ENCODE assay signal across 20 cellular contexts in the genomic region with DNA sequence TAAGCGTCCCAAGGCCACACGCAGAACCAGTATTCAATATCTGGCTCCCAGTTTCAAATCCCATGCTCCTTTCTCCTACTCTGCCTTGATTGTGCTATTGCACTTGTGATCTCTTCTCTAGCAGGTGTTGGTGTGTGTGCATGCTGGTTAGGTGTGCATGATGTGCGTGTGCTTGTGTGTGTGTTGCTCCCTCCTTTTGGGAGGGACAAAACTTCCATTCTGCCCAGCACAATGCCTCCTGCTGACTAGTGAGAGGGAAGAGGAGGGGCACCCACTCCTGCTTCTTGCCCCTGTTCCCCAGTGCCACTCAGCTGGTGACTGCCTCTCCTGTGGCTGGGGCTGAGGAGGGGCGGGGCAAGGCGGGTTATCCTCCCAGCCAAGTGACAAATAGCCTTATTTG. TPM values are rescaled to one million over a fixed set of nuclear protein-coding genes. Genes with fewer than 3 reads are reported as not detected.
"Had no signal": no experiment of that assay in that cellular context is flagged by ENCODE, and none has a peak within 500 bp of the region (broad histone marks: within the 10 kb centered on the region; RNA-seq: fewer than 3 reads in every experiment).

No MANE protein-coding gene starts in this region.

- H3K4me3 ChIP-seq: esophagus muscularis mucosa, gastrocnemius medialis, heart right ventricle, ovary, right atrium auricular region, stomach had no signal

- H3K36me3 Mint-ChIP-seq: naive thymus-derived CD8-positive, alpha-beta T cell; type B pancreatic cell had no signal

- H3K27ac ChIP-seq: epithelial cell of prostate, esophagus muscularis mucosa, gastrocnemius medialis, heart right ventricle, ovary, right atrium auricular region, stomach had no signal

- H3K27me3 ChIP-seq: ovary had no signal

- H3K4me1 ChIP-seq: gastrocnemius medialis had no signal

- H3K36me3 ChIP-seq: esophagus muscularis mucosa, gastrocnemius medialis, heart right ventricle, ovary, right atrium auricular region, stomach had no signal

- H3K4me3 Mint-ChIP-seq: naive thymus-derived CD8-positive, alpha-beta T cell; type B pancreatic cell had no signal

- H3K27ac Mint-ChIP-seq: type B pancreatic cell had no signal

- FAIRE-seq: endometrium, small intestine had no signal

- DNase-seq: effector memory CD4-positive, alpha-beta T cell; gastrocnemius medialis; heart right ventricle; hypothalamus; islet precursor cell; mammary epithelial cell; naive thymus-derived CD8-positive, alpha-beta T cell; ovary; small intestine; stimulated activated CD4-positive, alpha-beta T cell treated with anti-CD3 and anti-CD28 coated beads, Interleukin-12 subunit alpha, Interleukin-12 subunit beta, amount 100 ng/mL, for 4 hours; stimulated activated naive CD4-positive, alpha-beta T cell; stomach; substantia nigra had no signal

- H3K9me3 ChIP-seq: esophagus muscularis mucosa, gastrocnemius medialis, heart right ventricle, ovary, right atrium auricular region, stomach had no signal

- H3K9me3 Mint-ChIP-seq: naive thymus-derived CD8-positive, alpha-beta T cell; type B pancreatic cell had no signal

- ATAC-seq: gastrocnemius medialis; heart right ventricle; left lobe of liver; naive thymus-derived CD8-positive, alpha-beta T cell had no signal

RNA-seq across cellular contexts. Expression of a gene that starts 19.7 kb away (rescaled TPM):
- polyA plus RNA-seq: neural cell had no signal
